Comparison of ENCODE assay signal across 3 cellular contexts in the genomic region with DNA sequence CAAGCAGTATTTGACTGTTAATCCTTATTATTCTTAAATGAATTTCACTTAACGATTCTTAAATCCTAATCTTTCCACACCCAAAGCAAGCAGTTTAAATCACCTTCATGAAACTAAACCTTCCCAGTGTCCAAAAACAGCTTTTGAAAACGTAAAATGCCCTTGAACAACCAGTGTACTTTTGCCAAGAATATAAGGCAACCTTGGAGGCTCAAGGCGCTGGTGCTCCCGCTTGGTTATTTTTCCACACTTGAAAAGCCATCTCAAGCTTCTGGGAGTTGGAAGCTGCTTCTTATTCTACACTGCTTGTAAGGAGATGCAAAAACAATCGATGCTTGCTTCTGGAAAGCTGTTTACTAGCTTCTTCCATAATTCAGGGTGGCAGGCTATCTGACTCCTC.
"Had no signal": no experiment of that assay in that cellular context is flagged by ENCODE, and none has a peak within 500 bp of the region (broad histone marks: within the 10 kb centered on the region; RNA-seq: fewer than 3 reads in every experiment).

No MANE protein-coding gene starts in this region.

- H3K4me3 ChIP-seq: GM12878 had no signal

- DNase-seq: GDM1, GF-D8 had no signal

- ATAC-seq: GM12878 had no signal
